In the genomic region with DNA sequence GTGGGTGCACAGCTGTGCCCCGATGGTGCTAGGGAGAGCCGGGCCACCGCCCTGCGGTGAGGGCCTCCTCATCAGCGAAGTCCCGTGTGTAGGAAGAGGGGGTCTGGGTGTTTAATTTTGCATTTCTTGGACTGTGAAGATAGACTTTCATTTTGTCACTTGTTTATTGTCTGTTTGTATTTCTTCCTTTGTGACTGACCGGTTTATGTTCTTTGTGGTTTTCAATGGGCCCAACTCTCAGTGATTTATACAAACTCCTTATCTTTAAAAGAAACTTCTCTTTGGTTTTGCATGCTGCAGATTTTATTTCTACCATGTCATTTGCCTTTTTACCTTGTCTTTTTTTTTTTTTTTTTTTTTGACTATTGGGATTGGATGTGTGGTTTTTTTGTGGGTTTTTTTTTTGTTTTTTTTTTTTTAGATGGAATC, we compare ENCODE assay signal across 9 cellular contexts.
DNase-seq lines count a peak whose midpoint lies in the region; ATAC-seq, FAIRE-seq and TF ChIP-seq lines count a peak whose summit lies in the region.
"Had no signal": no experiment of that assay in that cellular context is flagged by ENCODE, and none has a peak within 500 bp of the region (broad histone marks: within the 10 kb centered on the region; RNA-seq: fewer than 3 reads in every experiment).

No MANE protein-coding gene starts in this region.

- FAIRE-seq in endometrium (lab: Jason Lieb, UNC) (peak; percentile 70), GM19239 (lab: Jason Lieb, UNC) (no peak)
- FAIRE-seq: colon had no signal

- H3K27me3 ChIP-seq in uterus = no peaks in the 10 kb centered on the region

- H3K4me3 Mint-ChIP-seq in activated CD4-positive, alpha-beta T cell treated with anti-CD3 and anti-CD28 coated beads, Interleukin-2, amount 10 ng/mL, durations not matched to agents 24 days and 14 days = no peak overlapping the region
- no peak overlapping the region for H3K4me3 Mint-ChIP-seq in naive thymus-derived CD8-positive, alpha-beta T cell

- peaks cover 0 to 29% of the 10 kb centered on the region in 2 donors for H3K4me1 ChIP-seq in uterus

- intact Hi-C loops in activated CD4-positive, alpha-beta T cell treated with anti-CD3 and anti-CD28 coated beads, Interleukin-2, amount 10 ng/mL, durations not matched to agents 24 days and 14 days (cut with micrococcal nuclease) = no loop called here
- intact Hi-C loops in uterus (cut with DNase I; ENCODE audit: low total_unique reads) = no loop called here

- peak overlapping the region; percentile 25 for H3K27ac Mint-ChIP-seq in activated CD4-positive, alpha-beta T cell treated with anti-CD3 and anti-CD28 coated beads, Interleukin-2, amount 10 ng/mL, durations not matched to agents 24 days and 14 days
- peak overlapping the region in 6 of 10 donors; percentile 1 to 90 (median 46) for H3K27ac Mint-ChIP-seq in naive thymus-derived CD8-positive, alpha-beta T cell

- H3K27me3 Mint-ChIP-seq in activated CD4-positive, alpha-beta T cell treated with anti-CD3 and anti-CD28 coated beads, Interleukin-2, amount 10 ng/mL, durations not matched to agents 24 days and 14 days = no peaks in the 10 kb centered on the region
- H3K27me3 Mint-ChIP-seq in naive thymus-derived CD8-positive, alpha-beta T cell = peaks cover 0 to 7% (median 5%) of the 10 kb centered on the region in 5 donors

- H3K9me3 ChIP-seq in uterus = no peaks in the 10 kb centered on the region

- H3K36me3 Mint-ChIP-seq in activated CD4-positive, alpha-beta T cell treated with anti-CD3 and anti-CD28 coated beads, Interleukin-2, amount 10 ng/mL, durations not matched to agents 24 days and 14 days (ENCODE audit: low read depth) = no peaks in the 10 kb centered on the region
- no peaks in the 10 kb centered on the region for H3K36me3 Mint-ChIP-seq in naive thymus-derived CD8-positive, alpha-beta T cell

- H3K36me3 ChIP-seq in uterus = no peaks in the 10 kb centered on the region

- TF ChIP-seq POLR2A in uterus (IDR thresholded peaks at IDR 0.05) = no peak

- H3K27ac ChIP-seq in uterus = peak overlapping the region; percentile 91 to 94

- no peak for TF ChIP-seq CTCF in uterus (IDR thresholded peaks at IDR 0.05)

- H3K4me3 ChIP-seq in uterus = no peak overlapping the region

- POLR2A ChIA-PET in naive thymus-derived CD8-positive, alpha-beta T cell (lab: Charles Lee) = interaction anchor here (2.1 to 3.0 kb wide), 2 partner anchors 10 to 13 kb away, joined by 9 to 12 read pairs; no protein-coding TSS in a partner anchor

- peaks cover 12% of the 10 kb centered on the region for H3K4me1 Mint-ChIP-seq in activated CD4-positive, alpha-beta T cell treated with anti-CD3 and anti-CD28 coated beads, Interleukin-2, amount 10 ng/mL, durations not matched to agents 24 days and 14 days
- peaks cover 3 to 22% (median 12%) of the 10 kb centered on the region in 4 donors for H3K4me1 Mint-ChIP-seq in naive thymus-derived CD8-positive, alpha-beta T cell

- DNase-seq in activated CD4-positive, alpha-beta T cell treated with anti-CD3 and anti-CD28 coated beads, Interleukin-2, amount 10 ng/mL, durations not matched to agents 24 days and 14 days = no peak
- no peak for DNase-seq in activated CD4-positive, alpha-beta T cell treated with anti-CD3 and anti-CD28 coated beads for 48 hours
- DNase-seq in naive thymus-derived CD8-positive, alpha-beta T cell = no peak
- no peak for DNase-seq in uterus
- DNase-seq in GM19239 (ENCODE audit: insufficient read length, low spot score) = no peak
- no peak for DNase-seq in stimulated activated CD4-positive, alpha-beta T cell treated with anti-CD3 and anti-CD28 coated beads, Interleukin-15, amount 100 ng/mL, for 24 hours

- ATAC-seq in naive thymus-derived CD8-positive, alpha-beta T cell = no peak
- ATAC-seq in HG02610 (IDR thresholded peaks at IDR 0.05; ENCODE audit: unreplicated experiment) = no peak

- H3K9me3 Mint-ChIP-seq in activated CD4-positive, alpha-beta T cell treated with anti-CD3 and anti-CD28 coated beads, Interleukin-2, amount 10 ng/mL, durations not matched to agents 24 days and 14 days = no peaks in the 10 kb centered on the region
- no peaks in the 10 kb centered on the region for H3K9me3 Mint-ChIP-seq in naive thymus-derived CD8-positive, alpha-beta T cell
